ENCODE assay signal across 24 cellular contexts in genomic region chr4:170051402-170051801, GRCh38. TPM values are rescaled to one million over a fixed set of nuclear protein-coding genes. Genes with fewer than 3 reads are reported as not detected.
DNase-seq lines count a peak whose midpoint lies in the region; ATAC-seq, FAIRE-seq and TF ChIP-seq lines count a peak whose summit lies in the region.
"Had no signal": no experiment of that assay in that cellular context is flagged by ENCODE, and none has a peak within 500 bp of the region (broad histone marks: within the 10 kb centered on the region; RNA-seq: fewer than 3 reads in every experiment).

No MANE protein-coding gene starts in this region.

- H3K4me3 ChIP-seq in HepG2 (replicated peaks in 1 of 3; ENCODE audit: insufficient read depth in 1 of 3, low read depth in 2 of 3, low read length in 3 of 3) (no peak overlapping the region), right lobe of liver (no peak overlapping the region), GM12878 (no peak overlapping the region), mesendoderm (ENCODE audit: low read length) (no peak overlapping the region), SJCRH30 (no peak overlapping the region)
- H3K4me3 ChIP-seq: GM23248, HAP-1 had no signal

- H4K20me1 ChIP-seq in HepG2 (ENCODE audit: insufficient read depth, low read length) (no peaks in the 10 kb centered on the region), GM12878 (ENCODE audit: control insufficient read depth, insufficient read depth) (no peaks in the 10 kb centered on the region)

- no peaks in the 10 kb centered on the region for H3K4me1 Mint-ChIP-seq in stimulated activated effector memory CD8-positive, alpha-beta T cell treated with anti-CD3 and anti-CD28 coated beads, Interleukin-12 subunit alpha, Interleukin-12 subunit beta, amount 100 ng/mL, for 72 hours
- H3K4me1 Mint-ChIP-seq: CD14-positive monocyte; CD8-positive, alpha-beta memory T cell had no signal

- no peaks in the 10 kb centered on the region for H3K36me3 ChIP-seq in HepG2 (replicated peaks in 1 of 2; ENCODE audit: control insufficient read depth in 1 of 2, insufficient read depth in 2 of 2, low read length in 2 of 2)
- H3K36me3 ChIP-seq in right lobe of liver: no peaks in the 10 kb centered on the region
- no peaks in the 10 kb centered on the region for H3K36me3 ChIP-seq in GM12878 (ENCODE audit: control insufficient read depth in 2 of 2, insufficient read depth in 2 of 2, low read length in 1 of 2)
- H3K36me3 ChIP-seq in mesendoderm (ENCODE audit: control insufficient read depth, insufficient read depth, low read length): no peaks in the 10 kb centered on the region
- no peaks in the 10 kb centered on the region for H3K36me3 ChIP-seq in SJCRH30
- H3K36me3 ChIP-seq: BE2C, HAP-1 had no signal

- no peak overlapping the region for H3K18ac ChIP-seq in mesendoderm (ENCODE audit: low read length)

- H4K5ac ChIP-seq in mesendoderm (ENCODE audit: low read length): no peak overlapping the region

- no peak overlapping the region for H3K4ac ChIP-seq in mesendoderm (ENCODE audit: low read depth, low read length)

- intact Hi-C loops in HepG2 (cut with micrococcal nuclease; ENCODE audit: unreplicated experiment) (no loop called here), right lobe of liver (cut with DNase I) (no loop called here), GM12878 (cut with micrococcal nuclease; ENCODE audit: unreplicated experiment) (no loop called here)

- no peak overlapping the region for H2AK5ac ChIP-seq in mesendoderm (ENCODE audit: low read length)

- SMC1A ChIA-PET in GM12878 (lab: Charles Lee; ENCODE audit: uncharacterized antibody, unreplicated experiment): no interaction called here

- ATAC-seq in HepG2: peak; percentile 64
- ATAC-seq in right lobe of liver: no peak
- ATAC-seq in GM12878: peak; percentile 34; the same call in 1 of the 3 replicates
- no peak for ATAC-seq in stimulated activated effector memory CD8-positive, alpha-beta T cell treated with anti-CD3 and anti-CD28 coated beads, Interleukin-12 subunit alpha, Interleukin-12 subunit beta, amount 100 ng/mL, for 72 hours

- TF ChIP-seq EP300 in HepG2 (IDR thresholded peaks at IDR 0.05; ENCODE audit: low read depth in 2 of 2, low read length in 2 of 2) (no peak), HepG2 (CRISPR knock-in tag; IDR thresholded peaks at IDR 0.05; ENCODE audit: borderline replicate concordance) (no peak), GM12878 (IDR thresholded peaks at IDR 0.05; ENCODE audit: borderline replicate concordance in 1 of 2, control insufficient read depth in 1 of 2, low read depth in 2 of 2, low read length in 2 of 2) (no peak)

- H2BK5ac ChIP-seq in mesendoderm (ENCODE audit: low read length): no peak overlapping the region

- BruUV-seq in HepG2 (replicated peaks; lab: Mats Ljungman, UMichigan): no TSS peak
- no TSS peak for BruUV-seq in GM12878 (replicated peaks; lab: Mats Ljungman, UMichigan)

- RAD21 ChIA-PET in GM12878 (lab: Charles Lee; ENCODE audit: unreplicated experiment): no interaction called here

- FAIRE-seq in HepG2 (lab: Jason Lieb, UNC) (no peak), GM12878 (lab: Jason Lieb, UNC) (no peak)
- FAIRE-seq: RCC 7860 had no signal

- in situ Hi-C loops in HepG2 (cut with HindIII; ENCODE audit: extremely low pct_ligation_motif_present, low pct_unique_long_range_greater_than_20kb): no loop called here
- in situ Hi-C loops in GM12878 (cut with MboI): loop anchor here (5.0 kb wide), 1 partner anchor 239 kb away; no protein-coding TSS in a partner anchor

- H3K4me1 ChIP-seq in HepG2 (ENCODE audit: insufficient read depth, low read length) (no peaks in the 10 kb centered on the region), right lobe of liver (no peaks in the 10 kb centered on the region), GM12878 (ENCODE audit: control insufficient read depth, insufficient read depth, low read length) (no peaks in the 10 kb centered on the region), mesendoderm (ENCODE audit: control insufficient read depth, low read depth, low read length) (no peaks in the 10 kb centered on the region), SJCRH30 (no peaks in the 10 kb centered on the region)
- H3K4me1 ChIP-seq: BE2C, HAP-1 had no signal

- no peaks in the 10 kb centered on the region for H3K9me3 Mint-ChIP-seq in stimulated activated effector memory CD8-positive, alpha-beta T cell treated with anti-CD3 and anti-CD28 coated beads, Interleukin-12 subunit alpha, Interleukin-12 subunit beta, amount 100 ng/mL, for 72 hours
- H3K9me3 Mint-ChIP-seq: CD14-positive monocyte; CD8-positive, alpha-beta memory T cell had no signal

- no peak overlapping the region for H3K4me2 ChIP-seq in HepG2 (ENCODE audit: low read depth, low read length)
- H3K4me2 ChIP-seq in GM12878 (ENCODE audit: control insufficient read depth, insufficient read depth): no peak overlapping the region
- H3K4me2 ChIP-seq in mesendoderm (ENCODE audit: low read length): no peak overlapping the region

- POLR2A ChIA-PET in HepG2 (lab: Yijun Ruan, JAX): no interaction called here
- POLR2A ChIA-PET in GM12878 (lab: Charles Lee): no interaction called here

- H2BK120ac ChIP-seq in mesendoderm (ENCODE audit: low read depth, low read length): no peak overlapping the region

- DNase-seq in HepG2 (ENCODE audit: low spot score) (no peak), right lobe of liver (no peak), GM12878 (ENCODE audit: low read depth, low spot score) (no peak), mesendoderm (peak; percentile 23), DMS153 (lab: John Stamatoyannopoulos, UW) (no peak), SJCRH30 (no peak)
- DNase-seq in stimulated activated effector memory CD8-positive, alpha-beta T cell treated with anti-CD3 and anti-CD28 coated beads, Interleukin-12 subunit alpha, Interleukin-12 subunit beta, amount 100 ng/mL, for 72 hours (ENCODE audit: low spot score in 2 of 2): no peak
- DNase-seq: ACHN; BE2C; CD8-positive, alpha-beta memory T cell; DMS 273 treated with DMSO at 0.1 percent for 48 hours; DND-41; GM23248; NCI-H1092 treated with DMSO at 0.1 percent for 48 hours; NCI-H1436; NCI-H187; NCI-H2081 treated with DMSO at 0.1 percent for 48 hours; NCI-H2171 treated with DMSO at 0.1 percent for 48 hours; NCI-H345; NCI-H510A treated with DMSO at 0.1 percent for 48 hours had no signal

- H3K27me3 ChIP-seq in HepG2 (ENCODE audit: control insufficient read depth in 1 of 2, insufficient read depth in 2 of 2, low read length in 2 of 2): no peaks in the 10 kb centered on the region
- no peaks in the 10 kb centered on the region for H3K27me3 ChIP-seq in right lobe of liver
- no peaks in the 10 kb centered on the region for H3K27me3 ChIP-seq in GM12878 (replicated peaks in 1 of 2; ENCODE audit: control insufficient read depth in 2 of 2, insufficient read depth in 2 of 2, low read length in 1 of 2)
- no peaks in the 10 kb centered on the region for H3K27me3 ChIP-seq in mesendoderm (ENCODE audit: insufficient read depth, low read length, poor library complexity)
- H3K27me3 ChIP-seq in SJCRH30: no peaks in the 10 kb centered on the region
- H3K27me3 ChIP-seq: BE2C had no signal

- TF ChIP-seq CTCF in HepG2 (CRISPR knock-in tag; IDR thresholded peaks at IDR 0.05): no peak
- no peak for TF ChIP-seq CTCF in right lobe of liver (IDR thresholded peaks at IDR 0.05)
- no peak for TF ChIP-seq CTCF in GM12878 (IDR thresholded peaks at IDR 0.05 in 2 of 3, conservative IDR thresholded peaks at IDR 0.05 in 1 of 3; ENCODE audit: control insufficient read depth in 2 of 3, extremely low read depth in 1 of 3, insufficient read depth in 1 of 3, low read depth in 3 of 3, low read length in 3 of 3)

- no peak overlapping the region for H3K23ac ChIP-seq in mesendoderm (ENCODE audit: low read length)

- no peak overlapping the region for H2BK15ac ChIP-seq in mesendoderm (replicated peaks; ENCODE audit: low read depth)

- no peaks in the 10 kb centered on the region for H3K36me3 Mint-ChIP-seq in stimulated activated effector memory CD8-positive, alpha-beta T cell treated with anti-CD3 and anti-CD28 coated beads, Interleukin-12 subunit alpha, Interleukin-12 subunit beta, amount 100 ng/mL, for 72 hours
- H3K36me3 Mint-ChIP-seq: CD14-positive monocyte; CD8-positive, alpha-beta memory T cell had no signal

- H3K9ac ChIP-seq in HepG2 (ENCODE audit: insufficient read depth, low read depth, low read length): no peak overlapping the region
- H3K9ac ChIP-seq in GM12878 (ENCODE audit: control insufficient read depth, insufficient read depth, low read length): no peak overlapping the region
- no peak overlapping the region for H3K9ac ChIP-seq in mesendoderm (ENCODE audit: low read length)
- H3K9ac ChIP-seq: GM23248 had no signal

- CTCF ChIA-PET in HepG2 (lab: Yijun Ruan, JAX; ENCODE audit: low intra/inter-chr PET ratio, low total read pairs) (no interaction called here), GM12878 (lab: Yijun Ruan, JAX) (interaction anchor here (0.8 to 2.0 kb wide), 2 partner anchors 241 to 438 kb away, joined by 3 to 4 read pairs; no protein-coding TSS in a partner anchor)

- H4K8ac ChIP-seq in mesendoderm (ENCODE audit: low read depth, low read length): no peak overlapping the region

- H3K9me3 ChIP-seq in HepG2 (ENCODE audit: low read length): no peaks in the 10 kb centered on the region
- H3K9me3 ChIP-seq in right lobe of liver: no peaks in the 10 kb centered on the region
- no peaks in the 10 kb centered on the region for H3K9me3 ChIP-seq in GM12878 (replicated peaks; ENCODE audit: control insufficient read depth, insufficient read depth, low read length)
- no peaks in the 10 kb centered on the region for H3K9me3 ChIP-seq in SJCRH30 (replicated peaks)
- H3K9me3 ChIP-seq: BE2C, HAP-1 had no signal

- H2AFZ ChIP-seq in HepG2 (ENCODE audit: low read length) (no peak overlapping the region), GM12878 (ENCODE audit: control insufficient read depth, low read depth, low read length) (no peak overlapping the region)
- H2AFZ ChIP-seq: GM23248 had no signal

- TF ChIP-seq POLR2A in HepG2 (IDR thresholded peaks at IDR 0.05; ENCODE audit: insufficient read depth in 1 of 2, low read depth in 2 of 2, low read length in 2 of 2) (no peak), right lobe of liver (IDR thresholded peaks at IDR 0.05) (no peak), GM12878 (IDR thresholded peaks at IDR 0.05; ENCODE audit: low read depth, low read length) (no peak)

- TF ChIP-seq RAD21 in HepG2 (CRISPR knock-in tag; IDR thresholded peaks at IDR 0.05) (no peak), GM12878 (IDR thresholded peaks at IDR 0.05; ENCODE audit: insufficient read depth, low read depth, low read length) (no peak)

- no peak overlapping the region for H3K27ac Mint-ChIP-seq in stimulated activated effector memory CD8-positive, alpha-beta T cell treated with anti-CD3 and anti-CD28 coated beads, Interleukin-12 subunit alpha, Interleukin-12 subunit beta, amount 100 ng/mL, for 72 hours
- H3K27ac Mint-ChIP-seq: CD8-positive, alpha-beta memory T cell had no signal

- H3K79me1 ChIP-seq in mesendoderm (ENCODE audit: low read length): no peaks in the 10 kb centered on the region

- no peak overlapping the region for H3K56ac ChIP-seq in mesendoderm (ENCODE audit: low read length)

- no peak overlapping the region for H3K27ac ChIP-seq in HepG2 (ENCODE audit: extremely low read length, insufficient read depth, low read length)
- H3K27ac ChIP-seq in right lobe of liver: no peak overlapping the region
- H3K27ac ChIP-seq in GM12878 (ENCODE audit: control insufficient read depth, insufficient read depth): no peak overlapping the region
- no peak overlapping the region for H3K27ac ChIP-seq in mesendoderm (ENCODE audit: low read depth, low read length)
- H3K27ac ChIP-seq in SJCRH30: no peak overlapping the region
- H3K27ac ChIP-seq: 22Rv1, GM23248 had no signal

- 30% methylated on average over 2 of the region's 2 CpGs for WGBS in HepG2 (ENCODE audit: low lambda C conversion rate)
- 70% methylated on average over 2 of the region's 2 CpGs for WGBS in right lobe of liver (ENCODE audit: insufficient coverage, low coverage, low lambda C conversion rate, missing lambda C conversion rate)
- 18% methylated on average over 2 of the region's 2 CpGs for WGBS in GM12878 (ENCODE audit: insufficient coverage, insufficient replicate concordance, low lambda C conversion rate, missing lambda C conversion rate)
- WGBS in mesendoderm (ENCODE audit: extremely low coverage, insufficient coverage, low lambda C conversion rate): no CpG with 5 or more reads among the region's 2 CpGs

- H3K4me3 Mint-ChIP-seq in stimulated activated effector memory CD8-positive, alpha-beta T cell treated with anti-CD3 and anti-CD28 coated beads, Interleukin-12 subunit alpha, Interleukin-12 subunit beta, amount 100 ng/mL, for 72 hours: no peak overlapping the region
- H3K4me3 Mint-ChIP-seq: CD14-positive monocyte; CD8-positive, alpha-beta memory T cell had no signal

- no peaks in the 10 kb centered on the region for H3K79me2 ChIP-seq in HepG2 (ENCODE audit: insufficient read depth, low read length)
- H3K79me2 ChIP-seq in GM12878 (ENCODE audit: control insufficient read depth, insufficient read depth, low read length): no peaks in the 10 kb centered on the region
- H3K79me2 ChIP-seq in mesendoderm (ENCODE audit: control insufficient read depth, insufficient read depth, low read length): no peaks in the 10 kb centered on the region

RNA-seq across cellular contexts. Expression of gene MFAP3L, which starts 25.2 kb away (rescaled TPM):
- total RNA-seq in HepG2 (2016; rRNA removed; fragmentation: Illumina TruSeq; extraction: Trizol) (3.6 and 3.7 TPM in 2 replicates), right lobe of liver (10 to 100 TPM; 23.2 to 84.3 (median 39.3) TPM), GM12878 (2014; rRNA removed) (not detected in 2 replicates), GM12878 (2014; rRNA removed; fragmentation: Illumina TruSeq; extraction: Trizol) (not detected in 2 replicates), GM12878 (2021) (0.10 TPM in 1 of 2 replicates, not detected in the other)
- 1.3 and 1.4 TPM in 2 replicates for total RNA-seq in HepG2 (2016; cell fraction: cytosol; rRNA removed; fragmentation: Illumina TruSeq; extraction: Trizol; ENCODE audit: low read depth)
- 3.6 TPM in 2 replicates for total RNA-seq in HepG2 (2016; cell fraction: insoluble cytoplasmic fraction; rRNA removed; fragmentation: Illumina TruSeq; extraction: Trizol)
- total RNA-seq in HepG2 (2016; cell fraction: membrane; rRNA removed; fragmentation: Illumina TruSeq; extraction: Trizol): 3.5 and 4.4 TPM in 2 replicates
- total RNA-seq in HepG2 (2016; cell fraction: nucleus; rRNA removed; fragmentation: Illumina TruSeq; extraction: Trizol): 3.3 and 4.0 TPM in 2 replicates
- polyA plus RNA-seq in HepG2 (2011; rRNA removed) (0.88 and 1.5 TPM in 2 replicates), GM12878 (2011; rRNA removed) (1.4 and 3.0 TPM in 2 replicates), GM12878 (2014; fragmentation: Illumina TruSeq; extraction: Trizol) (not detected in 2 replicates), GM12878 (2014; fragmentation: Nextera tagmentation; extraction: Ambion mirVana) (not detected), GM12878 (2014; rRNA removed) (not detected in 2 replicates), GM12878 (2016; fragmentation: Nextera tagmentation; extraction: Ambion mirVana) (not detected)
- polyA plus RNA-seq in HepG2 (2011; cell fraction: cytosol; rRNA removed): 0.60 and 0.70 TPM in 2 replicates
- polyA plus RNA-seq in HepG2 (2011; cell fraction: nucleus; rRNA removed): 1.2 and 1.4 TPM in 2 replicates
- 0.31 and 0.51 TPM in 2 replicates for polyA plus RNA-seq in HepG2 (2012)
- polyA plus RNA-seq in HepG2 (2016; cell fraction: cytosol; fragmentation: Illumina TruSeq; extraction: Trizol; ENCODE audit: low read depth): 2.4 and 2.5 TPM in 2 replicates
- 1.8 and 3.3 TPM in 2 replicates for polyA plus RNA-seq in HepG2 (2016; cell fraction: insoluble cytoplasmic fraction; fragmentation: Illumina TruSeq; extraction: Trizol; ENCODE audit: low read depth)
- 2.3 and 3.1 TPM in 2 replicates for polyA plus RNA-seq in HepG2 (2016; cell fraction: membrane; fragmentation: Illumina TruSeq; extraction: Trizol; ENCODE audit: low read depth)
- 1.6 and 2.8 TPM in 2 replicates for polyA plus RNA-seq in HepG2 (2016; cell fraction: nucleus; fragmentation: Illumina TruSeq; extraction: Trizol; ENCODE audit: insufficient read depth, low read depth)
- 2.1 and 8.8 TPM in 2 replicates for polyA minus RNA-seq in HepG2 (2011; rRNA and poly(A)+ RNA removed; ENCODE audit: low replicate concordance)
- 0.79 and 1.7 TPM in 2 replicates for polyA minus RNA-seq in HepG2 (2011; cell fraction: cytosol; rRNA and poly(A)+ RNA removed)
- 1.2 and 1.9 TPM in 2 replicates for polyA minus RNA-seq in HepG2 (2011; cell fraction: nucleus; rRNA and poly(A)+ RNA removed)
- total RNA-seq in GM12878 (2013; cell fraction: nucleolus; rRNA removed): 0.15 and 1.6 TPM in 2 replicates
- not detected for polyA plus RNA-seq in GM12878 (2011; ENCODE audit: low read depth)
- polyA plus RNA-seq in GM12878 (2011; cell fraction: cytosol; rRNA removed): 1.4 and 1.8 TPM in 2 replicates
- polyA plus RNA-seq in GM12878 (2011; cell fraction: nucleus; rRNA removed): 1.8 and 3.3 TPM in 2 replicates
- polyA plus RNA-seq in GM12878 (2012): 0.06 TPM in 1 of 2 replicates, not detected in the other
- polyA minus RNA-seq in GM12878 (2011; rRNA and poly(A)+ RNA removed): 3.9 and 10.3 TPM in 2 replicates
- 0.27 and 0.42 TPM in 2 replicates for polyA minus RNA-seq in GM12878 (2011; cell fraction: cytosol; rRNA and poly(A)+ RNA removed)
- polyA minus RNA-seq in GM12878 (2011; cell fraction: nucleus; rRNA and poly(A)+ RNA removed): 1.3 and 3.0 TPM in 2 replicates
- polyA plus RNA-seq in mesendoderm (2013, experiment 1 of 2): 8.4 TPM
- polyA plus RNA-seq in mesendoderm (2013, experiment 2 of 2): 9.6 TPM
- 2.7 and 3.5 TPM in 2 replicates for total RNA-seq in SJCRH30 (2014; rRNA removed; shearing (Covaris generic))

RNA-seq across cellular contexts. Expression of gene AADAT, which starts 38.4 kb away (rescaled TPM):
- total RNA-seq in HepG2 (2016; rRNA removed; fragmentation: Illumina TruSeq; extraction: Trizol) (6.1 and 6.8 TPM in 2 replicates), right lobe of liver (10 to 100 TPM in 4 of 6 experiments, 1 to 10 TPM in 2; 5.6 to 43.3 (median 19.5) TPM), GM12878 (2014; rRNA removed) (not detected in 2 replicates), GM12878 (2014; rRNA removed; fragmentation: Illumina TruSeq; extraction: Trizol) (not detected in 2 replicates), GM12878 (2021) (not detected in 2 replicates)
- 2.6 and 3.5 TPM in 2 replicates for total RNA-seq in HepG2 (2016; cell fraction: cytosol; rRNA removed; fragmentation: Illumina TruSeq; extraction: Trizol; ENCODE audit: low read depth)
- total RNA-seq in HepG2 (2016; cell fraction: insoluble cytoplasmic fraction; rRNA removed; fragmentation: Illumina TruSeq; extraction: Trizol): 5.8 and 6.3 TPM in 2 replicates
- total RNA-seq in HepG2 (2016; cell fraction: membrane; rRNA removed; fragmentation: Illumina TruSeq; extraction: Trizol): 6.1 and 7.1 TPM in 2 replicates
- 9.6 and 14.1 TPM in 2 replicates for total RNA-seq in HepG2 (2016; cell fraction: nucleus; rRNA removed; fragmentation: Illumina TruSeq; extraction: Trizol)
- polyA plus RNA-seq in HepG2 (2011; rRNA removed) (9.1 and 10.2 TPM in 2 replicates), GM12878 (2011; rRNA removed) (0.16 TPM in 1 of 2 replicates, not detected in the other), GM12878 (2014; fragmentation: Illumina TruSeq; extraction: Trizol) (not detected in 2 replicates), GM12878 (2014; fragmentation: Nextera tagmentation; extraction: Ambion mirVana) (not detected), GM12878 (2014; rRNA removed) (not detected in 2 replicates), GM12878 (2016; fragmentation: Nextera tagmentation; extraction: Ambion mirVana) (not detected)
- polyA plus RNA-seq in HepG2 (2011; cell fraction: cytosol; rRNA removed): 2.0 and 3.2 TPM in 2 replicates
- 17.7 and 24.1 TPM in 2 replicates for polyA plus RNA-seq in HepG2 (2011; cell fraction: nucleus; rRNA removed)
- polyA plus RNA-seq in HepG2 (2012): 4.3 TPM in 2 replicates
- polyA plus RNA-seq in HepG2 (2016; cell fraction: cytosol; fragmentation: Illumina TruSeq; extraction: Trizol; ENCODE audit: low read depth): 5.7 and 7.8 TPM in 2 replicates
- polyA plus RNA-seq in HepG2 (2016; cell fraction: insoluble cytoplasmic fraction; fragmentation: Illumina TruSeq; extraction: Trizol; ENCODE audit: low read depth): 10.7 and 15.3 TPM in 2 replicates
- 10.6 and 12.0 TPM in 2 replicates for polyA plus RNA-seq in HepG2 (2016; cell fraction: membrane; fragmentation: Illumina TruSeq; extraction: Trizol; ENCODE audit: low read depth)
- 22.4 and 25.6 TPM in 2 replicates for polyA plus RNA-seq in HepG2 (2016; cell fraction: nucleus; fragmentation: Illumina TruSeq; extraction: Trizol; ENCODE audit: insufficient read depth, low read depth)
- polyA minus RNA-seq in HepG2 (2011; rRNA and poly(A)+ RNA removed; ENCODE audit: low replicate concordance): 0.49 and 1.2 TPM in 2 replicates
- 0.69 and 0.97 TPM in 2 replicates for polyA minus RNA-seq in HepG2 (2011; cell fraction: cytosol; rRNA and poly(A)+ RNA removed)
- polyA minus RNA-seq in HepG2 (2011; cell fraction: nucleus; rRNA and poly(A)+ RNA removed): 18.7 and 20.9 TPM in 2 replicates
- total RNA-seq in GM12878 (2013; cell fraction: nucleolus; rRNA removed): not detected in 2 replicates
- not detected for polyA plus RNA-seq in GM12878 (2011; ENCODE audit: low read depth)
- 0.03 TPM in 1 of 2 replicates, not detected in the other for polyA plus RNA-seq in GM12878 (2011; cell fraction: cytosol; rRNA removed)
- polyA plus RNA-seq in GM12878 (2011; cell fraction: nucleus; rRNA removed): 0.07 TPM in 1 of 2 replicates, not detected in the other
- not detected in 2 replicates for polyA plus RNA-seq in GM12878 (2012)
- not detected in 2 replicates for polyA minus RNA-seq in GM12878 (2011; rRNA and poly(A)+ RNA removed)
- not detected in 2 replicates for polyA minus RNA-seq in GM12878 (2011; cell fraction: cytosol; rRNA and poly(A)+ RNA removed)
- 0.38 TPM in 1 of 2 replicates, not detected in the other for polyA minus RNA-seq in GM12878 (2011; cell fraction: nucleus; rRNA and poly(A)+ RNA removed)
- polyA plus RNA-seq in mesendoderm (2013, experiment 1 of 2): 14.2 TPM
- 14.7 TPM for polyA plus RNA-seq in mesendoderm (2013, experiment 2 of 2)
- 10.9 and 13.3 TPM in 2 replicates for total RNA-seq in SJCRH30 (2014; rRNA removed; shearing (Covaris generic))
- total RNA-seq: CD8-positive, alpha-beta memory T cell had no signal
- polyA plus RNA-seq: CD14-positive monocyte; CD8-positive, alpha-beta memory T cell had no signal

Comparison
In these comparisons a context has a peak if more than half of its experiments do, and no peak if none do; other contexts are left out.
1. ATAC-seq: peak in HepG2 (single experiment) and GM12878 (single experiment); none in right lobe of liver (0 of 4) and stimulated activated effector memory CD8-positive, alpha-beta T cell treated with anti-CD3 and anti-CD28 coated beads, Interleukin-12 subunit alpha, Interleukin-12 subunit beta, amount 100 ng/mL, for 72 hours (single experiment).